In genomic region chr1:151680391-151680790, GRCh38 we compare ENCODE assay signal across 1 cellular context.
TF ChIP-seq lines count a peak whose summit lies in the region.

No MANE protein-coding gene starts in this region.

TF ChIP-seq in HCT116, 20 proteins besides CTCF, POLR2A, EP300 and RAD21 (continued from another document):
- no peak for TF ChIP-seq ZNF274 (IDR thresholded peaks at IDR 0.05; ENCODE audit: low read depth, low read length)
- no peak for TF ChIP-seq ATF3 (IDR thresholded peaks at IDR 0.05)
- no peak for TF ChIP-seq YY1 (IDR thresholded peaks at IDR 0.05; ENCODE audit: extremely low read depth, insufficient replicate concordance, low read depth, low read length)
- no peak for TF ChIP-seq REST (IDR thresholded peaks at IDR 0.05; ENCODE audit: low read depth)
- TF ChIP-seq SIN3A (IDR thresholded peaks at IDR 0.05; ENCODE audit: low read depth): no peak
- no peak for TF ChIP-seq EGR1 (IDR thresholded peaks at IDR 0.05; ENCODE audit: low read depth)
- TF ChIP-seq MAX (IDR thresholded peaks at IDR 0.05): no peak
